Comparison of ENCODE assay signal across 8 cellular contexts in the genomic region with DNA sequence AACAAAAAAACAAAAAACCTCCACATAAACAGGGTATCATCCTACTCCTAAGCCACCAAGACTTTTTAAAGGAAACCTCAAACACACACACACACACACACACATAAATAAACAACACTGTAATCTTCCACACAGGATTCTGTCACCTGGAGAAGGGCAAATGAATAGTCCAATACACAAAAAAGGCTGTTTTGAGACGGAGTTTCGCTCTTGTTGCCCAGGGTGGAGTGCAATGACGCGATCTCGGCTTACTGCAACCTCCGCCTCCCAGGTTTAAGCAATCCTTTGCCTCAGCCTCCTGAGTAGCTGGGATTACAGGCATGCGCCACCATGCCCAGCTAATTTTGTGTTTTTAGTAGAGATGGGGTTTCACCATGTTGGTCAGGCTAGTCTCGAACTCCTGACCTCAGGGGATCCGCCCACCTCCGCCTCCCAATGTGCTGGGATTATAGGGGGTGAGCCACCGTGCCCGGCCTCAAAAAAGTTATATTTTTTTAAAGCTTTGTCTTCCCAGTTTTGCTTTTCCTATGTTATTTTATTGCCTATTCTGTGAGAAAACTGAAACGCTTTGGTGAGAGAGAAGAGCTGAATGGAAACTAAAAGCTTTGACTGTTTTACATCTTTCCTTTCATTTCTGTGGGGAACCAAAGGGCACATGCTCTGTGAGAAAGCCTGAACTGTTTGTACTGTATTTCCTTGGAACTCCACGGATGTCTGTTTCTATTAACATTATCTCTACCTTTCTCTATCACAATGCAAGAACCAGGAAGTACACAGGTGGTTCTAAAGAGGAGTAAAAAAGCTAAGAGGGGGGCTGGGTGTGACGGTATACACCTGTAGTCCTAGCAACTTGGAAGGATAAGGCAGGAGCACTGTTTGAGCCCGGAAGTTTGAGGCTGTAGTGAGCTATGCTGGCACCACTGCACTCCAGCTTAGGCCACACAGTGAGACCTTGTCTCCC. TPM values are rescaled to one million over a fixed set of nuclear protein-coding genes. Genes with fewer than 3 reads are reported as not detected.
DNase-seq lines count a peak whose midpoint lies in the region; TF ChIP-seq lines count a peak whose summit lies in the region.

No MANE protein-coding gene starts in this region.

- intact Hi-C loops in tibial artery (cut with DNase I; ENCODE audit: low total_unique reads) = no loop called here

- H3K27ac ChIP-seq in OCI-LY1 (ENCODE audit: low read depth, low read length, poor library complexity, severe bottlenecking) (peak overlapping the region; percentile 76), hepatocyte (peak overlapping the region; percentile 89), tibial artery (peak overlapping the region; percentile 29 to 44)

- DNase-seq in activated naive CD4-positive, alpha-beta T cell treated with anti-CD3 and anti-CD28 coated beads, Interleukin-2, amount 50 U/mL, for 16 hours = no peak
- DNase-seq in hepatocyte (ENCODE audit: low spot score) (peak; percentile 41), tibial artery (no peak), GF-D8 (lab: John Stamatoyannopoulos, UW) (no peak), activated gamma-delta T cell (lab: John Stamatoyannopoulos, UW) (no peak), NCI-H526 (lab: John Stamatoyannopoulos, UW) (no peak)

- H3K27ac Mint-ChIP-seq in activated naive CD4-positive, alpha-beta T cell treated with anti-CD3 and anti-CD28 coated beads, Interleukin-2, amount 50 U/mL, for 24 hours = peak overlapping the region; percentile 92

- peak overlapping the region; percentile 58 for H3K4me3 Mint-ChIP-seq in activated naive CD4-positive, alpha-beta T cell treated with anti-CD3 and anti-CD28 coated beads, Interleukin-2, amount 50 U/mL, for 24 hours

- H3K4me3 ChIP-seq in OCI-LY1 (ENCODE audit: low read depth, low read length, poor library complexity, severe bottlenecking) (no peak overlapping the region), hepatocyte (no peak overlapping the region), tibial artery (no peak overlapping the region)

- H3K36me3 Mint-ChIP-seq in activated naive CD4-positive, alpha-beta T cell treated with anti-CD3 and anti-CD28 coated beads, Interleukin-2, amount 50 U/mL, for 24 hours = peaks cover 5% of the 10 kb centered on the region

- peaks cover 6% of the 10 kb centered on the region; the same call in 1 of the 2 replicates for H3F3A ChIP-seq in OCI-LY1 (ENCODE audit: insufficient read depth, low read length)

- H2AFZ ChIP-seq in OCI-LY1 (ENCODE audit: low read length) (no peak overlapping the region), hepatocyte (no peak overlapping the region)

- H3K9me2 ChIP-seq in OCI-LY1 (ENCODE audit: low read depth, low read length) (no peaks in the 10 kb centered on the region), hepatocyte (replicated peaks; ENCODE audit: insufficient read depth) (no peaks in the 10 kb centered on the region)

- H3K4me2 ChIP-seq in OCI-LY1 (ENCODE audit: low read length) (peak overlapping the region; percentile 12), hepatocyte (peak overlapping the region; percentile 61)

- no peaks in the 10 kb centered on the region for H3K27me3 Mint-ChIP-seq in activated naive CD4-positive, alpha-beta T cell treated with anti-CD3 and anti-CD28 coated beads, Interleukin-2, amount 50 U/mL, for 24 hours

- WGBS in hepatocyte (ENCODE audit: low lambda C conversion rate, missing lambda C conversion rate) = 82% methylated on average over 16 of the region's 16 CpGs

- H3K9me3 Mint-ChIP-seq in activated naive CD4-positive, alpha-beta T cell treated with anti-CD3 and anti-CD28 coated beads, Interleukin-2, amount 50 U/mL, for 24 hours = no peaks in the 10 kb centered on the region

- no peak overlapping the region; the same call in 1 of the 2 replicates for H3K9ac ChIP-seq in OCI-LY1 (ENCODE audit: low read length)

- H4K20me1 ChIP-seq in OCI-LY1 (ENCODE audit: insufficient read depth, low read length) (no peaks in the 10 kb centered on the region), hepatocyte (ENCODE audit: insufficient read depth, poor library complexity, severe bottlenecking) (peaks cover 53% of the 10 kb centered on the region)

- H3K9me3 ChIP-seq in OCI-LY1 (ENCODE audit: low read length) = no peaks in the 10 kb centered on the region
- no peaks in the 10 kb centered on the region for H3K9me3 ChIP-seq in hepatocyte (ENCODE audit: low read depth)
- H3K9me3 ChIP-seq in tibial artery = no peaks in the 10 kb centered on the region

- peaks cover 83% of the 10 kb centered on the region for H3K4me1 Mint-ChIP-seq in activated naive CD4-positive, alpha-beta T cell treated with anti-CD3 and anti-CD28 coated beads, Interleukin-2, amount 50 U/mL, for 24 hours

- H3K79me2 ChIP-seq in OCI-LY1 (ENCODE audit: insufficient read depth, low read length) = peaks cover 87% of the 10 kb centered on the region
- peaks cover 99% of the 10 kb centered on the region for H3K79me2 ChIP-seq in hepatocyte

- H3K4me1 ChIP-seq in OCI-LY1 (ENCODE audit: insufficient read depth, low read length, severe bottlenecking) = peaks cover 70% of the 10 kb centered on the region
- H3K4me1 ChIP-seq in hepatocyte (ENCODE audit: insufficient read depth) = peaks cover 30% of the 10 kb centered on the region
- H3K4me1 ChIP-seq in tibial artery = peaks cover 0 to 96% (median 56%) of the 10 kb centered on the region in 4 donors

- H3K36me3 ChIP-seq in OCI-LY1 (ENCODE audit: insufficient read depth, low read length) (no peaks in the 10 kb centered on the region; the same call in 1 of the 2 replicates), hepatocyte (replicated peaks; ENCODE audit: insufficient read depth, low read depth) (no peaks in the 10 kb centered on the region), tibial artery (no peaks in the 10 kb centered on the region)

- TF ChIP-seq CTCF in OCI-LY1 (IDR thresholded peaks at IDR 0.05; ENCODE audit: low read length) (no peak), hepatocyte (IDR thresholded peaks at IDR 0.05; ENCODE audit: poor library complexity) (no peak), tibial artery (IDR thresholded peaks at IDR 0.05) (no peak)

- no peaks in the 10 kb centered on the region for H3K27me3 ChIP-seq in OCI-LY1 (ENCODE audit: insufficient read depth, low read length)
- H3K27me3 ChIP-seq in hepatocyte = no peaks in the 10 kb centered on the region
- H3K27me3 ChIP-seq in tibial artery = no peaks in the 10 kb centered on the region

RNA-seq across cellular contexts. Expression of a gene that starts 44.1 kb away (rescaled TPM):
- 82.7 and 84.6 TPM in 2 replicates for total RNA-seq in hepatocyte
- polyA plus RNA-seq in hepatocyte = 59.1 and 70.3 TPM in 2 replicates

RNA-seq across cellular contexts. Expression of a gene that starts 56.5 kb away (rescaled TPM):
- 112 and 120 TPM in 2 replicates for total RNA-seq in hepatocyte
- polyA plus RNA-seq in hepatocyte = 100 and 108 TPM in 2 replicates

RNA-seq across cellular contexts. Expression of a gene that starts 59.9 kb away (rescaled TPM):
- total RNA-seq in hepatocyte = 0.44 TPM in 1 of 2 replicates, not detected in the other
- 0.34 and 0.46 TPM in 2 replicates for polyA plus RNA-seq in hepatocyte

Comparison
In these comparisons a context has a peak if more than half of its experiments do, and no peak if none do; other contexts are left out.
1. H3K27ac ChIP-seq: peak in every context shown above with its lines; median percentile 89 in hepatocyte; 76 in OCI-LY1; 36 in tibial artery.